Comparison of ENCODE assay signal across 8 cellular contexts in genomic region chr11:116276051-116277044, GRCh38.
DNase-seq lines count a peak whose midpoint lies in the region; ATAC-seq and TF ChIP-seq lines count a peak whose summit lies in the region.

No MANE protein-coding gene starts in this region.

- peak; percentile 64 for DNase-seq in AG20443 (ENCODE audit: low spot score)
- peak; percentile 60 for DNase-seq in GM19240 (ENCODE audit: insufficient read length, low spot score)
- DNase-seq in activated T-cell treated with anti-CD3 and anti-CD28 coated beads, Interleukin-2, amount 50 U/mL, for 4 hours: peak; percentile 60
- peak; percentile 1 for DNase-seq in fibroblast of peridontal ligament (ENCODE audit: extremely low read depth)
- peak; percentile 82 for DNase-seq in stimulated activated naive CD8-positive, alpha-beta T cell treated with anti-CD3 and anti-CD28 coated beads, Interleukin-15, Interleukin-2, amounts not matched to agents 100 U/mL and 50 U/mL, for 24 hours

- no peaks in the 10 kb centered on the region for H3K36me3 ChIP-seq in OCI-LY1 (ENCODE audit: insufficient read depth, low read length)

- no peaks in the 10 kb centered on the region for H3F3A ChIP-seq in OCI-LY1 (ENCODE audit: insufficient read depth, low read length)

- no peaks in the 10 kb centered on the region for H3K9me2 ChIP-seq in OCI-LY1 (ENCODE audit: low read depth, low read length)

- no peaks in the 10 kb centered on the region for H3K9me3 ChIP-seq in OCI-LY1 (ENCODE audit: low read length)

- no peaks in the 10 kb centered on the region for H3K4me1 Mint-ChIP-seq in activated T-cell treated with anti-CD3 and anti-CD28 coated beads, Interleukin-2, amount 50 U/mL, for 4 hours (ENCODE audit: low read depth)
- H3K4me1 Mint-ChIP-seq in nephron: peaks cover 21% of the 10 kb centered on the region

- H3K4me3 ChIP-seq in OCI-LY1 (ENCODE audit: low read depth, low read length, poor library complexity, severe bottlenecking): peak overlapping the region; percentile 44

- ATAC-seq in HG03558 (IDR thresholded peaks at IDR 0.05; ENCODE audit: extremely low read depth, unreplicated experiment): peak; percentile 73
- peak; percentile 75 to 82 for ATAC-seq in activated T-cell treated with anti-CD3 and anti-CD28 coated beads, Interleukin-2, amount 50 U/mL, for 4 hours
- peak; percentile 71 for ATAC-seq in stimulated activated naive CD8-positive, alpha-beta T cell treated with anti-CD3 and anti-CD28 coated beads, Interleukin-15, Interleukin-2, amounts not matched to agents 100 U/mL and 50 U/mL, for 24 hours

- H4K20me1 ChIP-seq in OCI-LY1 (ENCODE audit: insufficient read depth, low read length): no peaks in the 10 kb centered on the region

- peaks cover 16% of the 10 kb centered on the region for H3K27me3 Mint-ChIP-seq in activated T-cell treated with anti-CD3 and anti-CD28 coated beads, Interleukin-2, amount 50 U/mL, for 4 hours (ENCODE audit: low read depth)
- peaks cover 15% of the 10 kb centered on the region for H3K27me3 Mint-ChIP-seq in nephron (ENCODE audit: low read depth)

- peak overlapping the region; percentile 55 for H3K4me2 ChIP-seq in OCI-LY1 (ENCODE audit: low read length)

- H2AFZ ChIP-seq in OCI-LY1 (ENCODE audit: low read length): no peak overlapping the region

- H3K27me3 ChIP-seq in OCI-LY1 (ENCODE audit: insufficient read depth, low read length): no peaks in the 10 kb centered on the region

- peak overlapping the region; percentile 24 for H3K4me3 Mint-ChIP-seq in activated T-cell treated with anti-CD3 and anti-CD28 coated beads, Interleukin-2, amount 50 U/mL, for 4 hours
- H3K4me3 Mint-ChIP-seq in nephron: peak overlapping the region; percentile 13 to 67 (median 35)

- TF ChIP-seq CTCF in OCI-LY1 (IDR thresholded peaks at IDR 0.05; ENCODE audit: low read length): peak; percentile 95
- TF ChIP-seq CTCF in nephron (IDR thresholded peaks at IDR 0.05; ENCODE audit: unreplicated experiment in 3 of 3): peak; percentile 98 to 100 (median 99)

- no peaks in the 10 kb centered on the region for H3K9me3 Mint-ChIP-seq in activated T-cell treated with anti-CD3 and anti-CD28 coated beads, Interleukin-2, amount 50 U/mL, for 4 hours
- no peaks in the 10 kb centered on the region for H3K9me3 Mint-ChIP-seq in nephron

- H3K79me2 ChIP-seq in OCI-LY1 (ENCODE audit: insufficient read depth, low read length): no peaks in the 10 kb centered on the region

- H3K9ac ChIP-seq in OCI-LY1 (ENCODE audit: low read length): no peak overlapping the region

- H3K27ac Mint-ChIP-seq in nephron: peak overlapping the region in 1 of 3 experiments; percentile 38

- no peaks in the 10 kb centered on the region for H3K36me3 Mint-ChIP-seq in activated T-cell treated with anti-CD3 and anti-CD28 coated beads, Interleukin-2, amount 50 U/mL, for 4 hours (ENCODE audit: insufficient read depth)
- no peaks in the 10 kb centered on the region for H3K36me3 Mint-ChIP-seq in nephron (ENCODE audit: low read depth)

- H3K4me1 ChIP-seq in OCI-LY1 (ENCODE audit: insufficient read depth, low read length, severe bottlenecking): no peaks in the 10 kb centered on the region

- no peak overlapping the region for H3K27ac ChIP-seq in OCI-LY1 (ENCODE audit: low read depth, low read length, poor library complexity, severe bottlenecking)

Comparison
In these comparisons a context has a peak if more than half of its experiments do, and no peak if none do; other contexts are left out.
1. DNase-seq: peak in every context shown above with its lines; median percentile 82 in stimulated activated naive CD8-positive, alpha-beta T cell treated with anti-CD3 and anti-CD28 coated beads, Interleukin-15, Interleukin-2, amounts not matched to agents 100 U/mL and 50 U/mL, for 24 hours; 64 in AG20443; 60 in GM19240; 60 in activated T-cell treated with anti-CD3 and anti-CD28 coated beads, Interleukin-2, amount 50 U/mL, for 4 hours; 1 in fibroblast of peridontal ligament.